In the genomic region with DNA sequence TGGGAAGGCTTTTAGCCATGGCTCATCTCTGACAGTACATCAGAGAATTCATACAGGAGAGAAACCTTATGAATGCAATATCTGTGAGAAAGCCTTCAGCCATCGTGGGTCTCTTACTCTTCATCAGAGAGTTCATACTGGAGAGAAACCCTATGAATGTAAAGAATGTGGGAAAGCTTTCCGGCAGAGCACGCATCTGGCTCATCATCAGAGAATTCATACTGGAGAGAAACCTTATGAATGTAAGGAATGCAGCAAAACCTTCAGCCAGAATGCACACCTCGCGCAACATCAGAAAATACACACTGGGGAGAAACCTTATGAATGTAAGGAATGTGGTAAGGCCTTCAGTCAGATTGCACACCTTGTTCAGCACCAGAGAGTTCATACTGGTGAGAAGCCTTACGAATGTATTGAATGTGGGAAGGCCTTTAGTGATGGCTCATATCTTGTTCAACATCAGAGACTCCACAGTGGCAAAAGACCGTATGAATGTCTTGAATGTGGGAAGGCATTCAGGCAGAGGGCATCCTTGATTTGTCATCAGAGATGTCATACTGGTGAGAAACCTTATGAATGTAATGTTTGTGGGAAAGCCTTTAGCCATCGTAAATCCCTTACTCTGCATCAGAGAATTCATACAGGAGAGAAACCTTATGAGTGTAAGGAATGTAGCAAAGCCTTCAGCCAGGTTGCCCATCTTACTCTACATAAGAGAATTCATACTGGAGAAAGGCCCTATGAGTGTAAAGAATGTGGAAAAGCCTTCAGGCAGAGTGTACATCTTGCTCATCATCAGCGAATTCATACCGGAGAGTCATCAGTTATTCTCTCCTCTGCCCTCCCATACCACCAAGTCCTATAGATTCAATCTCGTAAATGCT, we compare ENCODE assay signal across 1 cellular context.
A peak's percentile ranks its signal among the peaks of the same experiment; 100 is the strongest.
TF ChIP-seq lines count a peak whose summit lies in the region.

No MANE protein-coding gene starts in this region.

TF ChIP-seq in H1, 55 proteins besides CTCF, POLR2A, EP300 and RAD21:
- peak; percentile 94 for TF ChIP-seq ZNF274 (IDR thresholded peaks at IDR 0.05; ENCODE audit: borderline replicate concordance, extremely low read depth, low read length)
- TF ChIP-seq BACH1 (IDR thresholded peaks at IDR 0.05; ENCODE audit: low read length), result no peak
